In genomic region chr7:115574676-115575291, GRCh38 we compare ENCODE assay signal across 30 cellular contexts.
"Had no signal": no experiment of that assay in that cellular context is flagged by ENCODE, and none has a peak within 500 bp of the region (broad histone marks: within the 10 kb centered on the region; RNA-seq: fewer than 3 reads in every experiment).

No MANE protein-coding gene starts in this region.

- H3K79me2 ChIP-seq: hepatocyte, parathyroid adenoma had no signal

- H3K9me3 Mint-ChIP-seq: dendritic cell treated with granulocyte-macrophage colony-stimulating factor and Interleukin-4, amounts not matched to agents 40 ng/mL and 50 ng/mL, for 4 days; endodermal cell; nephron; type B pancreatic cell had no signal

- DNase-seq: colonic mucosa; effector CD8-positive, alpha-beta T cell; endodermal cell; foreskin fibroblast; gastrocnemius medialis; heart left ventricle; left cardiac atrium; left lung; mesenchymal stem cell; midbrain; naive thymus-derived CD4-positive, alpha-beta T cell; stimulated activated CD4-positive, alpha-beta T cell treated with anti-CD3 and anti-CD28 coated beads, Interleukin-12 subunit alpha, Interleukin-12 subunit beta, amount 100 ng/mL, for 4 hours; stimulated activated CD4-positive, alpha-beta T cell treated with anti-CD3 and anti-CD28 coated beads, Interleukin-1b, Interleukin-23, amount 100 ng/mL, for 48 hours; stimulated activated CD4-positive, alpha-beta T cell treated with anti-CD3 and anti-CD28 coated beads, Interleukin-4, amount 100 ng/mL, for 1 hour; stimulated activated CD8-positive, alpha-beta memory T cell treated with anti-CD3 and anti-CD28 coated beads, Interleukin-4, amount 100 ng/mL, for 48 hours; stimulated activated naive CD4-positive, alpha-beta T cell treated with Interleukin-2 at 50 U/mL for 16 hours; stomach; tibial artery had no signal

- H3K9me3 ChIP-seq: colonic mucosa, gastrocnemius medialis, heart left ventricle, left lung, neutrophil, right atrium auricular region, stomach, tibial artery had no signal

- H3K36me3 ChIP-seq: colonic mucosa, gastrocnemius medialis, heart left ventricle, left lung, neutrophil, right atrium auricular region, stomach, tibial artery had no signal

- ATAC-seq: esophagus mucosa; gastrocnemius medialis; heart left ventricle; left cardiac atrium; left lung; naive thymus-derived CD4-positive, alpha-beta T cell; sciatic nerve had no signal

- H3K27ac ChIP-seq: colonic mucosa, epithelial cell of prostate, gastrocnemius medialis, heart left ventricle, hepatocyte, left lung, neutrophil, parathyroid adenoma, right atrium auricular region, stomach, tibial artery had no signal

- H3K27me3 Mint-ChIP-seq: dendritic cell treated with granulocyte-macrophage colony-stimulating factor and Interleukin-4, amounts not matched to agents 40 ng/mL and 50 ng/mL, for 4 days; type B pancreatic cell had no signal

- H3K4me1 ChIP-seq: colonic mucosa, gastrocnemius medialis, heart left ventricle, left lung, parathyroid adenoma, right atrium auricular region, stomach had no signal

- H3K36me3 Mint-ChIP-seq: naive thymus-derived CD4-positive, alpha-beta T cell; type B pancreatic cell had no signal

- H3K4me2 ChIP-seq: hepatocyte, smooth muscle cell had no signal

- H3K4me1 Mint-ChIP-seq: nephron had no signal

- H3K9ac ChIP-seq: parathyroid adenoma had no signal

- H3K4me3 ChIP-seq: colonic mucosa, gastrocnemius medialis, heart left ventricle, hepatocyte, left lung, right atrium auricular region, smooth muscle cell, stomach, tibial artery had no signal

- H3K4me3 Mint-ChIP-seq: dendritic cell treated with granulocyte-macrophage colony-stimulating factor and Interleukin-4, amounts not matched to agents 40 ng/mL and 50 ng/mL, for 4 days; endodermal cell; naive thymus-derived CD4-positive, alpha-beta T cell; nephron; type B pancreatic cell had no signal

- H3K27me3 ChIP-seq: colonic mucosa, gastrocnemius medialis, heart left ventricle, hepatocyte, left lung, neutrophil, right atrium auricular region, stomach, tibial artery had no signal

- H3K27ac Mint-ChIP-seq: dendritic cell treated with granulocyte-macrophage colony-stimulating factor and Interleukin-4, amounts not matched to agents 40 ng/mL and 50 ng/mL, for 4 days; endodermal cell; naive thymus-derived CD4-positive, alpha-beta T cell; nephron; progenitor cell of endocrine pancreas; type B pancreatic cell had no signal

- H2AFZ ChIP-seq: hepatocyte, parathyroid adenoma had no signal
